1 cellular context compared by ENCODE assay signal in the genomic region with DNA sequence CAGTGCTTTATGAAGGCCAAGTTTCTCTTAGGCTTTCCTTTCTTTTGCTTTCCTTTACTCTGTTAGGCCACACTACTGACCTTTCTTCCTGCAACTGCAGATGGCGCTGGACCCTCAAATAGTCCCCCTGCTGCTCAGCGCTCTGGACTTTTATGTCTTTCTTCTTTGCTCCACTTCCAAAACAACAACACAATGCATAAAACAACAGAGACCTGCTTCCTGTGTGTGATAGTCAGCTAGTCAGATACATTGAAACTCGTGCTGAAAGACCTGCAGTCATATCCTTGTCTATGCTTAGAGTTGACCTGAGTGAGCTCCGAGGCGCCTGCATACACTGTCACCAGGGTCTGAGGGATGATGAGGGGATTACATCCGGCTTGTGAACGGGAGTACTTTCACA.
TF ChIP-seq lines count a peak whose summit lies in the region.

No MANE protein-coding gene starts in this region.

TF ChIP-seq in GM12878, 131 proteins besides CTCF, POLR2A, EP300 and RAD21 (continued from another document):
- TF ChIP-seq, protein P1, sequence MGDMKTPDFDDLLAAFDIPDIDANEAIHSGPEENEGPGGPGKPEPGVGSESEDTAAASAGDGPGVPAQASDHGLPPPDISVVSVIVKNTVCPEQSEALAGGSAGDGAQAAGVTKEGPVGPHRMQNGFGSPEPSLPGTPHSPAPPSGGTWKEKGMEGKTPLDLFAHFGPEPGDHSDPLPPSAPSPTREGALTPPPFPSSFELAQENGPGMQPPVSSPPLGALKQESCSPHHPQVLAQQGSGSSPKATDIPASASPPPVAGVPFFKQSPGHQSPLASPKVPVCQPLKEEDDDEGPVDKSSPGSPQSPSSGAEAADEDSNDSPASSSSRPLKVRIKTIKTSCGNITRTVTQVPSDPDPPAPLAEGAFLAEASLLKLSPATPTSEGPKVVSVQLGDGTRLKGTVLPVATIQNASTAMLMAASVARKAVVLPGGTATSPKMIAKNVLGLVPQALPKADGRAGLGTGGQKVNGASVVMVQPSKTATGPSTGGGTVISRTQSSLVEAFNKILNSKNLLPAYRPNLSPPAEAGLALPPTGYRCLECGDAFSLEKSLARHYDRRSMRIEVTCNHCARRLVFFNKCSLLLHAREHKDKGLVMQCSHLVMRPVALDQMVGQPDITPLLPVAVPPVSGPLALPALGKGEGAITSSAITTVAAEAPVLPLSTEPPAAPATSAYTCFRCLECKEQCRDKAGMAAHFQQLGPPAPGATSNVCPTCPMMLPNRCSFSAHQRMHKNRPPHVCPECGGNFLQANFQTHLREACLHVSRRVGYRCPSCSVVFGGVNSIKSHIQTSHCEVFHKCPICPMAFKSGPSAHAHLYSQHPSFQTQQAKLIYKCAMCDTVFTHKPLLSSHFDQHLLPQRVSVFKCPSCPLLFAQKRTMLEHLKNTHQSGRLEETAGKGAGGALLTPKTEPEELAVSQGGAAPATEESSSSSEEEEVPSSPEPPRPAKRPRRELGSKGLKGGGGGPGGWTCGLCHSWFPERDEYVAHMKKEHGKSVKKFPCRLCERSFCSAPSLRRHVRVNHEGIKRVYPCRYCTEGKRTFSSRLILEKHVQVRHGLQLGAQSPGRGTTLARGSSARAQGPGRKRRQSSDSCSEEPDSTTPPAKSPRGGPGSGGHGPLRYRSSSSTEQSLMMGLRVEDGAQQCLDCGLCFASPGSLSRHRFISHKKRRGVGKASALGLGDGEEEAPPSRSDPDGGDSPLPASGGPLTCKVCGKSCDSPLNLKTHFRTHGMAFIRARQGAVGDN (IDR thresholded peaks at IDR 0.05), result no peak
- TF ChIP-seq KAT2A (conservative IDR thresholded peaks at IDR 0.05; ENCODE audit: control insufficient read depth, low read depth, low read length), result no peak
- TF ChIP-seq BCL11A (IDR thresholded peaks at IDR 0.05; ENCODE audit: low read depth, low read length), result no peak
- no peak for TF ChIP-seq ZSCAN29 (IDR thresholded peaks at IDR 0.05)
- TF ChIP-seq BMI1 (IDR thresholded peaks at IDR 0.05; ENCODE audit: borderline replicate concordance), result no peak
- no peak for TF ChIP-seq NFXL1 (IDR thresholded peaks at IDR 0.05; ENCODE audit: borderline replicate concordance)
- no peak for TF ChIP-seq LARP7 (IDR thresholded peaks at IDR 0.05)
- TF ChIP-seq, protein P2, sequence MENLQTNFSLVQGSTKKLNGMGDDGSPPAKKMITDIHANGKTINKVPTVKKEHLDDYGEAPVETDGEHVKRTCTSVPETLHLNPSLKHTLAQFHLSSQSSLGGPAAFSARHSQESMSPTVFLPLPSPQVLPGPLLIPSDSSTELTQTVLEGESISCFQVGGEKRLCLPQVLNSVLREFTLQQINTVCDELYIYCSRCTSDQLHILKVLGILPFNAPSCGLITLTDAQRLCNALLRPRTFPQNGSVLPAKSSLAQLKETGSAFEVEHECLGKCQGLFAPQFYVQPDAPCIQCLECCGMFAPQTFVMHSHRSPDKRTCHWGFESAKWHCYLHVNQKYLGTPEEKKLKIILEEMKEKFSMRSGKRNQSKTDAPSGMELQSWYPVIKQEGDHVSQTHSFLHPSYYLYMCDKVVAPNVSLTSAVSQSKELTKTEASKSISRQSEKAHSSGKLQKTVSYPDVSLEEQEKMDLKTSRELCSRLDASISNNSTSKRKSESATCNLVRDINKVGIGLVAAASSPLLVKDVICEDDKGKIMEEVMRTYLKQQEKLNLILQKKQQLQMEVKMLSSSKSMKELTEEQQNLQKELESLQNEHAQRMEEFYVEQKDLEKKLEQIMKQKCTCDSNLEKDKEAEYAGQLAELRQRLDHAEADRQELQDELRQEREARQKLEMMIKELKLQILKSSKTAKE (IDR thresholded peaks at IDR 0.05; ENCODE audit: low read depth, poor library complexity, severe bottlenecking), result no peak
- TF ChIP-seq, protein P3, sequence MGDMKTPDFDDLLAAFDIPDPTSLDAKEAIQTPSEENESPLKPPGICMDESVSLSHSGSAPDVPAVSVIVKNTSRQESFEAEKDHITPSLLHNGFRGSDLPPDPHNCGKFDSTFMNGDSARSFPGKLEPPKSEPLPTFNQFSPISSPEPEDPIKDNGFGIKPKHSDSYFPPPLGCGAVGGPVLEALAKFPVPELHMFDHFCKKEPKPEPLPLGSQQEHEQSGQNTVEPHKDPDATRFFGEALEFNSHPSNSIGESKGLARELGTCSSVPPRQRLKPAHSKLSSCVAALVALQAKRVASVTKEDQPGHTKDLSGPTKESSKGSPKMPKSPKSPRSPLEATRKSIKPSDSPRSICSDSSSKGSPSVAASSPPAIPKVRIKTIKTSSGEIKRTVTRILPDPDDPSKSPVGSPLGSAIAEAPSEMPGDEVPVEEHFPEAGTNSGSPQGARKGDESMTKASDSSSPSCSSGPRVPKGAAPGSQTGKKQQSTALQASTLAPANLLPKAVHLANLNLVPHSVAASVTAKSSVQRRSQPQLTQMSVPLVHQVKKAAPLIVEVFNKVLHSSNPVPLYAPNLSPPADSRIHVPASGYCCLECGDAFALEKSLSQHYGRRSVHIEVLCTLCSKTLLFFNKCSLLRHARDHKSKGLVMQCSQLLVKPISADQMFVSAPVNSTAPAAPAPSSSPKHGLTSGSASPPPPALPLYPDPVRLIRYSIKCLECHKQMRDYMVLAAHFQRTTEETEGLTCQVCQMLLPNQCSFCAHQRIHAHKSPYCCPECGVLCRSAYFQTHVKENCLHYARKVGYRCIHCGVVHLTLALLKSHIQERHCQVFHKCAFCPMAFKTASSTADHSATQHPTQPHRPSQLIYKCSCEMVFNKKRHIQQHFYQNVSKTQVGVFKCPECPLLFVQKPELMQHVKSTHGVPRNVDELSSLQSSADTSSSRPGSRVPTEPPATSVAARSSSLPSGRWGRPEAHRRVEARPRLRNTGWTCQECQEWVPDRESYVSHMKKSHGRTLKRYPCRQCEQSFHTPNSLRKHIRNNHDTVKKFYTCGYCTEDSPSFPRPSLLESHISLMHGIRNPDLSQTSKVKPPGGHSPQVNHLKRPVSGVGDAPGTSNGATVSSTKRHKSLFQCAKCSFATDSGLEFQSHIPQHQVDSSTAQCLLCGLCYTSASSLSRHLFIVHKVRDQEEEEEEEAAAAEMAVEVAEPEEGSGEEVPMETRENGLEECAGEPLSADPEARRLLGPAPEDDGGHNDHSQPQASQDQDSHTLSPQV (IDR thresholded peaks at IDR 0.05), result no peak
- TF ChIP-seq IRF4 (IDR thresholded peaks at IDR 0.05; ENCODE audit: low read depth, low read length), result no peak
- TF ChIP-seq ESRRA (IDR thresholded peaks at IDR 0.05; ENCODE audit: low read length), result no peak
